9 cellular contexts compared by ENCODE assay signal in the genomic region with DNA sequence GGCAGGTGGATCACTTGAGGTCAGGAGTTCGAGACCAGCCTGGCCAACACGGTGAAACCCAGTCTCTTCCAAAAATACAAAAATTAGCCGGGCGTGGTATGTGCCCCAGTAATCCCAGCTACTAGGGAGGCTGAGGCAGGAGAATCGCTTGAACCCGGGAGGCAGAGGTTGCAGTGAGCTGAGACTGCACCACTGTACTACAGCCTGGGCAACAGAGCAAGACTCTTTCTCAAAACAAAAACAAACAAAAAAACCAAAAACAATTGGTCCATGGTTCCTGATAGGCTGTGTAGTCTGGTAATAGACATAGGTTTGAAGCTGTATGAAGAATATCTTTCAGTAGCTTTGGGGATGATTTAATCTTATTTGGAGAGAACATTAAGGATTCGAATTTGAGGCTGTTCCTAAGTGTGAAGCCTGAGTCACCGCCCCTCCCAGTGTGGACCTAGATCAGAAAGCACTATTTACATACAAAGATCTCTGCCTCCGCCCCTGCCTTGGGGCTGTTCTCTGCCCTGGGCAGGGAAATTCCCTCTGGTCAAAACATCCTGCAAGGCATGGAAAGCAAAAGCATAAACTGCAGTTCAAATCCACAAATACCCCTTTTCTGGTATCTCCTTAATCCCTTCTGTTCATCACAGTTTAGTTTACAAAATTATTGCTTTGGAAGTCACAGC. TPM values are rescaled to one million over a fixed set of nuclear protein-coding genes. Genes with fewer than 3 reads are reported as not detected.
DNase-seq lines count a peak whose midpoint lies in the region; ATAC-seq, FAIRE-seq and TF ChIP-seq lines count a peak whose summit lies in the region.
"Had no signal": no experiment of that assay in that cellular context is flagged by ENCODE, and none has a peak within 500 bp of the region (broad histone marks: within the 10 kb centered on the region; RNA-seq: fewer than 3 reads in every experiment).

No MANE protein-coding gene starts in this region.

- peaks cover 18% of the 10 kb centered on the region for H3K4me1 Mint-ChIP-seq in activated CD8-positive, alpha-beta memory T cell treated with anti-CD3 and anti-CD28 coated beads, Interleukin-2, amount 10 ng/mL, durations not matched to agents 7 days and 5 days

- no peak overlapping the region for H3K27ac Mint-ChIP-seq in activated CD8-positive, alpha-beta memory T cell treated with anti-CD3 and anti-CD28 coated beads, Interleukin-2, amount 10 ng/mL, durations not matched to agents 7 days and 5 days

- H3K4me1 ChIP-seq in SJSA1 (replicated peaks) (peaks cover 27% of the 10 kb centered on the region), keratinocyte (ENCODE audit: control insufficient read depth, extremely low read depth, insufficient read depth, low read length) (peaks cover 16% of the 10 kb centered on the region), uterus (no peaks in the 10 kb centered on the region)

- TF ChIP-seq POLR2A in uterus (IDR thresholded peaks at IDR 0.05), result no peak

- no peak overlapping the region for H3K4me3 Mint-ChIP-seq in activated CD8-positive, alpha-beta memory T cell treated with anti-CD3 and anti-CD28 coated beads, Interleukin-2, amount 10 ng/mL, durations not matched to agents 7 days and 5 days

- H4K20me1 ChIP-seq in keratinocyte (ENCODE audit: control insufficient read depth, extremely low read depth, insufficient read depth, low read length), result no peaks in the 10 kb centered on the region
- H4K20me1 ChIP-seq: BLaER1 treated with 17β-estradiol and CSF1 and Interleukin-3, amounts not matched to agents 10 nM and 100 nM had no signal

- peak overlapping the region; percentile 23 for H3K4me3 ChIP-seq in SJSA1
- no peak overlapping the region for H3K4me3 ChIP-seq in keratinocyte (ENCODE audit: control insufficient read depth in 2 of 3, extremely low read depth in 1 of 3, insufficient read depth in 2 of 3, low read depth in 1 of 3, low read length in 3 of 3)
- H3K4me3 ChIP-seq in uterus, result no peak overlapping the region
- H3K4me3 ChIP-seq: BLaER1 treated with 17β-estradiol and CSF1 and Interleukin-3, amounts not matched to agents 10 nM and 100 nM had no signal

- H3K4me2 ChIP-seq in keratinocyte (ENCODE audit: control insufficient read depth, extremely low read depth, insufficient read depth, low read depth, low read length), result no peak overlapping the region

- ATAC-seq in activated CD8-positive, alpha-beta memory T cell treated with anti-CD3 and anti-CD28 coated beads, Interleukin-2, amount 10 ng/mL, durations not matched to agents 7 days and 5 days, result peak; percentile 58
- ATAC-seq in HG02870 (IDR thresholded peaks at IDR 0.05; ENCODE audit: unreplicated experiment), result peak; percentile 96

- dilution Hi-C loops in keratinocyte (cut with MboI; ENCODE audit: extremely low pct_ligation_motif_present, low sequenced_read_pairs), result no loop called here

- H3K36me3 ChIP-seq in SJSA1, result no peaks in the 10 kb centered on the region
- no peaks in the 10 kb centered on the region for H3K36me3 ChIP-seq in keratinocyte (ENCODE audit: control insufficient read depth in 2 of 2, extremely low read depth in 1 of 2, insufficient read depth in 2 of 2, low read length in 2 of 2)
- no peaks in the 10 kb centered on the region for H3K36me3 ChIP-seq in uterus
- H3K36me3 ChIP-seq: BLaER1 treated with 17β-estradiol and CSF1 and Interleukin-3, amounts not matched to agents 10 nM and 100 nM had no signal

- H3K9me3 ChIP-seq in SJSA1 (replicated peaks), result no peaks in the 10 kb centered on the region
- no peaks in the 10 kb centered on the region for H3K9me3 ChIP-seq in keratinocyte (ENCODE audit: control insufficient read depth, low read depth, low read length)
- no peaks in the 10 kb centered on the region for H3K9me3 ChIP-seq in uterus
- H3K9me3 ChIP-seq: BLaER1 treated with 17β-estradiol and CSF1 and Interleukin-3, amounts not matched to agents 10 nM and 100 nM had no signal

- no peaks in the 10 kb centered on the region for H3K9me1 ChIP-seq in keratinocyte (ENCODE audit: control insufficient read depth, extremely low read depth, insufficient read depth, low read length)

- H3K9ac ChIP-seq in keratinocyte (ENCODE audit: control insufficient read depth, extremely low read depth, insufficient read depth, low read length), result no peak overlapping the region

- no peaks in the 10 kb centered on the region for H3K27me3 ChIP-seq in SJSA1 (replicated peaks)
- H3K27me3 ChIP-seq in keratinocyte (ENCODE audit: control insufficient read depth, extremely low read depth, insufficient read depth, low read length), result no peaks in the 10 kb centered on the region
- H3K27me3 ChIP-seq in uterus, result no peaks in the 10 kb centered on the region
- H3K27me3 ChIP-seq: BLaER1 treated with 17β-estradiol and CSF1 and Interleukin-3, amounts not matched to agents 10 nM and 100 nM had no signal

- no peaks in the 10 kb centered on the region for H3K36me3 Mint-ChIP-seq in activated CD8-positive, alpha-beta memory T cell treated with anti-CD3 and anti-CD28 coated beads, Interleukin-2, amount 10 ng/mL, durations not matched to agents 7 days and 5 days

- no peaks in the 10 kb centered on the region for H3K79me2 ChIP-seq in keratinocyte (ENCODE audit: control insufficient read depth, insufficient read depth, low read length)

- H3K9me3 Mint-ChIP-seq in activated CD8-positive, alpha-beta memory T cell treated with anti-CD3 and anti-CD28 coated beads, Interleukin-2, amount 10 ng/mL, durations not matched to agents 7 days and 5 days (ENCODE audit: low read depth), result no peaks in the 10 kb centered on the region

- peaks cover 2% of the 10 kb centered on the region for H3K27me3 Mint-ChIP-seq in activated CD8-positive, alpha-beta memory T cell treated with anti-CD3 and anti-CD28 coated beads, Interleukin-2, amount 10 ng/mL, durations not matched to agents 7 days and 5 days

- no peak overlapping the region for H2AFZ ChIP-seq in keratinocyte (ENCODE audit: control insufficient read depth, low read length)

- peak; percentile 55 for DNase-seq in activated CD8-positive, alpha-beta memory T cell treated with anti-CD3 and anti-CD28 coated beads, Interleukin-2, amount 10 ng/mL, durations not matched to agents 7 days and 5 days
- no peak for DNase-seq in activated CD8-positive, alpha-beta memory T cell treated with anti-CD3 and anti-CD28 coated beads for 24 hours
- DNase-seq in SJSA1 (ENCODE audit: low read depth in 1 of 2, low spot score in 2 of 2) (peak; percentile 79), keratinocyte (ENCODE audit: low read depth, low spot score) (no peak), uterus (no peak), Kasumi-1 (lab: John Stamatoyannopoulos, UW) (no peak), NCI-H2029 treated with DMSO at 0.1 percent for 48 hours (lab: John Stamatoyannopoulos, UW) (no peak)

- CTCF ChIA-PET in activated CD8-positive, alpha-beta memory T cell treated with anti-CD3 and anti-CD28 coated beads, Interleukin-2, amount 10 ng/mL, durations not matched to agents 7 days and 5 days (lab: Charles Lee), result interaction anchor here (1.2 to 2.3 kb wide), 3 partner anchors 10 to 147 kb away, joined by 3 to 8 read pairs (median 4); no protein-coding TSS in a partner anchor

- FAIRE-seq in keratinocyte (lab: Jason Lieb, UNC), result peak; percentile 70

- H3K27ac ChIP-seq in SJSA1, result peak overlapping the region; percentile 56
- no peak overlapping the region for H3K27ac ChIP-seq in keratinocyte (ENCODE audit: control insufficient read depth, insufficient read depth, low read length)
- H3K27ac ChIP-seq in uterus, result no peak overlapping the region

- intact Hi-C loops in uterus (cut with DNase I; ENCODE audit: low total_unique reads), result no loop called here

- TF ChIP-seq CTCF in keratinocyte (optimal IDR thresholded peaks at IDR 0.05 in 1 of 3, IDR thresholded peaks at IDR 0.05 in 1 of 3, conservative IDR thresholded peaks at IDR 0.05 in 1 of 3; ENCODE audit: extremely low read depth in 1 of 3, insufficient read depth in 2 of 3, low read length in 3 of 3) (no peak), uterus (IDR thresholded peaks at IDR 0.05) (no peak)

RNA-seq across cellular contexts. Expression of a gene that starts 52.8 kb away (rescaled TPM):
- total RNA-seq in activated CD8-positive, alpha-beta memory T cell treated with anti-CD3 and anti-CD28 coated beads, Interleukin-2, amount 10 ng/mL, durations not matched to agents 7 days and 5 days, result 10 to 100 TPM; 54.7 to 64.7 TPM
- total RNA-seq in SJSA1 (2014; rRNA removed; shearing (Covaris generic)), result 24.2 and 31.7 TPM in 2 replicates
- polyA plus RNA-seq in keratinocyte, result 24.1 to 49.1 TPM (median 31.8 TPM) in 3 replicates
- 38.1 TPM for polyA plus RNA-seq in keratinocyte (2011; ENCODE audit: low read depth)
- 21.5 and 27.2 TPM in 2 replicates for polyA plus RNA-seq in keratinocyte (2011; cell fraction: cytosol; rRNA removed)
- 42.2 and 47.9 TPM in 2 replicates for polyA plus RNA-seq in keratinocyte (2011; cell fraction: nucleus; rRNA removed)
- polyA plus RNA-seq in keratinocyte (2012; ENCODE audit: low replicate concordance), result 25.9 and 53.6 TPM in 2 replicates
- 3.7 to 11.4 TPM (median 10.4 TPM) in 3 replicates for polyA minus RNA-seq in keratinocyte
- 23.8 TPM for polyA minus RNA-seq in keratinocyte (2011; cell fraction: cytosol; rRNA and poly(A)+ RNA removed)
- polyA minus RNA-seq in keratinocyte (2011; cell fraction: nucleus; rRNA and poly(A)+ RNA removed), result 23.4 and 28.2 TPM in 2 replicates
- total RNA-seq in uterus, result 1 to 10 TPM in 3 of 4 donors, under 1 TPM in 1; 0.82 to 3.5 (median 3.0) TPM

Comparison
In these comparisons a context has a peak if more than half of its experiments do, and no peak if none do; other contexts are left out.
1. DNase-seq: peak in activated CD8-positive, alpha-beta memory T cell treated with anti-CD3 and anti-CD28 coated beads, Interleukin-2, amount 10 ng/mL, durations not matched to agents 7 days and 5 days (single experiment) and SJSA1 (2 of 2); none in activated CD8-positive, alpha-beta memory T cell treated with anti-CD3 and anti-CD28 coated beads for 24 hours (single experiment), keratinocyte (single experiment), uterus (0 of 2), Kasumi-1 (0 of 2) and NCI-H2029 treated with DMSO at 0.1 percent for 48 hours (single experiment).